ENCODE assay signal across 7 cellular contexts in genomic region chr12:19186722-19187661, GRCh38. TPM values are rescaled to one million over a fixed set of nuclear protein-coding genes. Genes with fewer than 3 reads are reported as not detected.
A peak's percentile ranks its signal among the peaks of the same experiment; 100 is the strongest.
DNase-seq lines count a peak whose midpoint lies in the region; ATAC-seq and TF ChIP-seq lines count a peak whose summit lies in the region.

No MANE protein-coding gene starts in this region.

- peak overlapping the region; percentile 93 for H3K27ac ChIP-seq in HUES64 (ENCODE audit: low read depth, low read length)
- no peak overlapping the region for H3K27ac ChIP-seq in RWPE2 (ENCODE audit: poor library complexity, severe bottlenecking)

- 85% methylated on average over 3 of the region's 4 CpGs for WGBS in HUES64

- DNase-seq in GM06990 (ENCODE audit: extremely low read depth, insufficient read length) (peak; percentile 6), RWPE2 (ENCODE audit: low spot score) (no peak), fibroblast of the aortic adventitia (ENCODE audit: low read depth) (peak; percentile 84), progenitor cell of endocrine pancreas (ENCODE audit: low spot score, unreplicated experiment) (no peak), head of caudate nucleus (no peak)

- H3K4me3 ChIP-seq in GM06990 (replicated peaks; ENCODE audit: low read depth, low read length): no peak overlapping the region
- no peak overlapping the region for H3K4me3 ChIP-seq in HUES64 (ENCODE audit: low read length)
- H3K4me3 ChIP-seq in RWPE2 (ENCODE audit: severe bottlenecking): no peak overlapping the region
- no peak overlapping the region for H3K4me3 ChIP-seq in fibroblast of the aortic adventitia (ENCODE audit: low read depth, low read length)

- intact Hi-C loops in head of caudate nucleus (cut with DNase I): no loop called here

- no peak overlapping the region for H3K4me3 Mint-ChIP-seq in progenitor cell of endocrine pancreas (ENCODE audit: low read depth)

- TF ChIP-seq CTCF in GM06990 (IDR thresholded peaks at IDR 0.05; ENCODE audit: insufficient read depth, low read length, poor library complexity, severe bottlenecking) (peak; percentile 42), RWPE2 (IDR thresholded peaks at IDR 0.05; ENCODE audit: poor library complexity, severe bottlenecking) (peak; percentile 68), fibroblast of the aortic adventitia (IDR thresholded peaks at IDR 0.05; ENCODE audit: insufficient read depth, low read length) (peak; percentile 53), progenitor cell of endocrine pancreas (IDR thresholded peaks at IDR 0.05; ENCODE audit: unreplicated experiment) (peak; percentile 89)

- no peaks in the 10 kb centered on the region for H3K9me3 ChIP-seq in HUES64 (ENCODE audit: insufficient read depth, low read depth, low read length)
- H3K9me3 ChIP-seq in RWPE2 (ENCODE audit: severe bottlenecking): no peaks in the 10 kb centered on the region

- H3K9ac ChIP-seq in HUES64 (ENCODE audit: low read depth, low read length): no peak overlapping the region

- H3K36me3 ChIP-seq in GM06990 (ENCODE audit: control insufficient read depth, insufficient read depth, low read length): no peaks in the 10 kb centered on the region
- 0 out of 2 replicates have a peak, but pooled peaks cover 3% of the 10 kb centered on the region for H3K36me3 ChIP-seq in HUES64 (ENCODE audit: insufficient read depth, low read length)
- no peaks in the 10 kb centered on the region for H3K36me3 ChIP-seq in RWPE2 (ENCODE audit: low read depth)

- H3K36me3 Mint-ChIP-seq in progenitor cell of endocrine pancreas (ENCODE audit: insufficient read depth): peaks cover 6% of the 10 kb centered on the region

- H3K27me3 ChIP-seq in GM06990 (replicated peaks; ENCODE audit: control insufficient read depth, insufficient read depth, low read length) (no peaks in the 10 kb centered on the region), HUES64 (ENCODE audit: insufficient read depth, low read length) (no peaks in the 10 kb centered on the region), RWPE2 (ENCODE audit: insufficient read depth, poor library complexity, severe bottlenecking) (no peaks in the 10 kb centered on the region)

- H3K27ac Mint-ChIP-seq in progenitor cell of endocrine pancreas: peak overlapping the region; percentile 31

- no peak for ATAC-seq in RWPE2 (ENCODE audit: low read depth)
- no peak for ATAC-seq in HG02759 (IDR thresholded peaks at IDR 0.05; ENCODE audit: unreplicated experiment)

- H3K9me3 Mint-ChIP-seq in progenitor cell of endocrine pancreas (ENCODE audit: low read depth): no peaks in the 10 kb centered on the region

- H3K4me1 Mint-ChIP-seq in progenitor cell of endocrine pancreas (ENCODE audit: low read depth): peaks cover 53% of the 10 kb centered on the region

- H3K4me1 ChIP-seq in HUES64 (ENCODE audit: insufficient read depth, low read length): peaks cover 83% of the 10 kb centered on the region
- H3K4me1 ChIP-seq in RWPE2 (ENCODE audit: insufficient read depth, poor library complexity, severe bottlenecking): no peaks in the 10 kb centered on the region

- no peaks in the 10 kb centered on the region for H3K27me3 Mint-ChIP-seq in progenitor cell of endocrine pancreas

RNA-seq across cellular contexts. Expression of gene PLEKHA5, which starts 57.5 kb away (rescaled TPM):
- polyA plus RNA-seq in HUES64 (2013, experiment 1 of 2): 46.4 TPM
- 49.8 TPM for polyA plus RNA-seq in HUES64 (2013, experiment 2 of 2)
- total RNA-seq in fibroblast of the aortic adventitia (ENCODE audit: low replicate concordance) (22.2 and 40.7 TPM in 2 replicates), progenitor cell of endocrine pancreas (195 and 232 TPM in 2 replicates)

Comparison
In these comparisons a context has a peak if more than half of its experiments do, and no peak if none do; other contexts are left out.
1. DNase-seq: peak in GM06990 (single experiment) and fibroblast of the aortic adventitia (single experiment); none in RWPE2 (single experiment), progenitor cell of endocrine pancreas (single experiment) and head of caudate nucleus (0 of 42).
2. Peak in every context shown above with its lines, with median percentiles within 50 percentile points of each other: CTCF ChIP-seq.